1 cellular context compared by ENCODE assay signal in the genomic region with DNA sequence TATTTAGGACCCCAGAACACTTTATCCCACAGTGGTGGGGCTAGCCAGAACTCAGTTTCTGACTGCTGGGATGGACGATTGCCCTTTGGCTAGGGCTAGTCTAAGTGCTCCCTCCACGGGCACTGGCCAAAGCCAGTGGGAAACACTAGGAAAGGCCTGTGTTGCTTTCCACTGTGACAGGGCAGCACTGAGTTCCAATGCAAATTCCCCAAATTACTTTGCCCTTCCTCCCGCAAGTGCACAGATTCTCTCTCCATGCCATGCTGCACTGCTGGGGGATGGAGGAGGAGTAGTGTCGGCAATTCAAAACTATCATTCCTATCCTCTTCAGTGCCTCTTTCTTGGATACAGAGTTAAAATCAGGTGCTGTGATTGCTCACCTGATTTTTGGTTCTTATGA.
TF ChIP-seq lines count a peak whose summit lies in the region.

No MANE protein-coding gene starts in this region.

TF ChIP-seq in H1, 55 proteins besides CTCF, POLR2A, EP300 and RAD21:
- TF ChIP-seq JUN (IDR thresholded peaks at IDR 0.05; ENCODE audit: low read depth, low read length): no peak
- 0 out of 2 replicates have a peak, but pooled peaks have one; percentile 17 for TF ChIP-seq TEAD4 (IDR thresholded peaks at IDR 0.05; ENCODE audit: low read depth, low read length)
TF ChIP-seq in H1: peak in this region for 1.
